Comparison of ENCODE assay signal across 18 cellular contexts in the genomic region with DNA sequence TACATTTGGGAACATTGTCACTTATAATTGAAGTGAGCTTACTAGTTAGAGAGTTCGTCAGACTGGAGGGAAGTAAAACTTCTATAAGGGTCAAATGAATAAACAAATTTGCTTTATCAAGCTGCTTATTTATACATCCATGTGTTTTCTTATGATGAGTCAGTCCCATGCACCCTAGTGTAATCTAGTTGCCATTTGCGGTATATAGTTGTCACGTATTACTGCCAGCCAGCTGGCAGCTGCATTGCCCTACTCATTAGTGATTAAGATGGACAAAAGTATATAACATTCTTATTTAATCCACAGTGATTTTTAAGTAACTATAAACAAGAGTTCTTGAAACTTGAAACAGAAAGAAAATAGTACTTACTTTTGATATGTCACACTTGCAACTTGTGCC.
DNase-seq lines count a peak whose midpoint lies in the region; ATAC-seq and TF ChIP-seq lines count a peak whose summit lies in the region.
"Had no signal": no experiment of that assay in that cellular context is flagged by ENCODE, and none has a peak within 500 bp of the region (broad histone marks: within the 10 kb centered on the region; RNA-seq: fewer than 3 reads in every experiment).

No MANE protein-coding gene starts in this region.

- no peak overlapping the region for H3K56ac ChIP-seq in IMR-90 (ENCODE audit: extremely low read depth, insufficient read depth, low read length)

- in situ Hi-C loops in IMR-90 (cut with MboI; ENCODE audit: low sequenced_read_pairs), result no loop called here

- no peak for TF ChIP-seq RAD21 in IMR-90 (IDR thresholded peaks at IDR 0.05; ENCODE audit: low read length)

- ATAC-seq in IMR-90 (ENCODE audit: low read depth), result peak; percentile 35; the same call in 1 of the 2 replicates
- ATAC-seq in GM21515 (IDR thresholded peaks at IDR 0.05; ENCODE audit: unreplicated experiment), result no peak
- ATAC-seq in T-helper 17 cell, result no peak
- no peak for ATAC-seq in GM18502 (IDR thresholded peaks at IDR 0.05; ENCODE audit: poor library complexity, unreplicated experiment)
- ATAC-seq: HCT116 had no signal

- H3K9ac ChIP-seq in IMR-90 (ENCODE audit: low read depth, low read length), result no peak overlapping the region
- no peak overlapping the region for H3K9ac ChIP-seq in fibroblast of lung (ENCODE audit: insufficient read depth, low read length)

- H3K9me3 ChIP-seq in IMR-90 (ENCODE audit: control insufficient read depth, insufficient read depth, low read length) (no peaks in the 10 kb centered on the region), WERI-Rb-1 (ENCODE audit: severe bottlenecking) (no peaks in the 10 kb centered on the region), fibroblast of lung (ENCODE audit: control insufficient read depth, insufficient read depth, low read depth, low read length) (no peaks in the 10 kb centered on the region), T-helper 17 cell (ENCODE audit: control insufficient read depth, low read length, poor library complexity, severe bottlenecking) (no peaks in the 10 kb centered on the region)

- H4K20me1 ChIP-seq in IMR-90 (ENCODE audit: insufficient read depth, low read length) (no peaks in the 10 kb centered on the region), fibroblast of lung (ENCODE audit: control insufficient read depth, extremely low read depth, insufficient read depth, low read length) (no peaks in the 10 kb centered on the region)

- H2AFZ ChIP-seq in IMR-90 (replicated peaks; ENCODE audit: low read length, poor library complexity) (no peak overlapping the region), fibroblast of lung (ENCODE audit: low read length) (no peak overlapping the region)

- no peaks in the 10 kb centered on the region for H3K9me1 ChIP-seq in IMR-90 (ENCODE audit: insufficient read depth, low read length)

- H2BK5ac ChIP-seq in IMR-90 (ENCODE audit: low read depth, low read length, poor library complexity, severe bottlenecking), result no peak overlapping the region

- H3K4me3 ChIP-seq in IMR-90 (ENCODE audit: insufficient read depth, low read depth, low read length), result no peak overlapping the region
- no peak overlapping the region for H3K4me3 ChIP-seq in WERI-Rb-1 (ENCODE audit: low read depth, low read length)
- H3K4me3 ChIP-seq in fibroblast of lung (replicated peaks in 1 of 4; ENCODE audit: control extremely low read depth in 1 of 4, insufficient read depth in 1 of 4, low read depth in 3 of 4, low read length in 4 of 4), result no peak overlapping the region

- H2BK15ac ChIP-seq in IMR-90 (ENCODE audit: low read depth, low read length), result no peak overlapping the region

- H3K4ac ChIP-seq in IMR-90 (ENCODE audit: low read depth, low read length), result no peak overlapping the region

- no TSS peak for BruUV-seq in IMR-90 (replicated peaks; lab: Mats Ljungman, UMichigan)

- H2AK5ac ChIP-seq in IMR-90 (ENCODE audit: low read depth, low read length), result no peak overlapping the region

- H3K27ac ChIP-seq in IMR-90 (ENCODE audit: insufficient read depth, low read length) (no peak overlapping the region), WERI-Rb-1 (peak overlapping the region; percentile 54), fibroblast of lung (ENCODE audit: insufficient read depth, low read length) (no peak overlapping the region)

- DNase-seq in H4 (ENCODE audit: low spot score) (peak; percentile 63), IMR-90 (peak; percentile 45), WERI-Rb-1 (no peak), fibroblast of lung (ENCODE audit: low read depth in 2 of 2) (peak; percentile 47 to 51), KG1 (lab: John Stamatoyannopoulos, UW) (no peak), T-helper 17 cell (no peak)
- DNase-seq: C1 segment of cervical spinal cord; Calu3; CD4-positive, alpha-beta memory T cell; COR-L47; DMS53; DMS79 treated with DMSO at 0.1 percent for 48 hours; GF-D8; GOT3; H9 had no signal

- H3K14ac ChIP-seq in IMR-90 (replicated peaks; ENCODE audit: low read depth, low read length), result no peak overlapping the region

- no peak overlapping the region for H4K5ac ChIP-seq in IMR-90 (ENCODE audit: low read depth, low read length)

- no peak overlapping the region for H2BK120ac ChIP-seq in IMR-90 (ENCODE audit: low read depth, low read length)

- TF ChIP-seq POLR2A in IMR-90 (IDR thresholded peaks at IDR 0.05; ENCODE audit: low read depth, low read length), result no peak

- no peaks in the 10 kb centered on the region; the same call in 1 of the 2 replicates for H3K4me1 ChIP-seq in IMR-90 (ENCODE audit: control insufficient read depth, insufficient read depth, low read length)
- H3K4me1 ChIP-seq in fibroblast of lung (ENCODE audit: control insufficient read depth, extremely low read depth, insufficient read depth, low read length), result no peaks in the 10 kb centered on the region

- no peaks in the 10 kb centered on the region for H3K79me2 ChIP-seq in fibroblast of lung (ENCODE audit: control insufficient read depth, insufficient read depth, low read length)

- H4K8ac ChIP-seq in IMR-90 (ENCODE audit: low read depth in 2 of 2, low read length in 2 of 2), result no peak overlapping the region

- intact Hi-C loops in IMR-90 (cut with micrococcal nuclease), result loop anchor here (10.0 kb wide), 1 partner anchor 116 kb away; no protein-coding TSS in a partner anchor

- H3K36me3 ChIP-seq in IMR-90 (ENCODE audit: control insufficient read depth, insufficient read depth, low read length) (no peaks in the 10 kb centered on the region), WERI-Rb-1 (peaks cover 2% of the 10 kb centered on the region; the same call in 1 of the 2 replicates), fibroblast of lung (ENCODE audit: control insufficient read depth, insufficient read depth, low read length) (no peaks in the 10 kb centered on the region)

- H3K27me3 ChIP-seq in IMR-90 (ENCODE audit: control insufficient read depth, insufficient read depth, low read length), result no peaks in the 10 kb centered on the region
- no peaks in the 10 kb centered on the region for H3K27me3 ChIP-seq in WERI-Rb-1 (ENCODE audit: insufficient read depth, low read depth, severe bottlenecking)
- no peaks in the 10 kb centered on the region for H3K27me3 ChIP-seq in fibroblast of lung (ENCODE audit: control insufficient read depth, insufficient read depth, low read length)

- H3K79me1 ChIP-seq in IMR-90 (ENCODE audit: low read depth in 1 of 2, low read length in 2 of 2), result no peaks in the 10 kb centered on the region

- H2BK20ac ChIP-seq in IMR-90 (ENCODE audit: low read depth, low read length), result no peak overlapping the region

- no peaks in the 10 kb centered on the region for H3K27me3 Mint-ChIP-seq in T-helper 17 cell
- H3K27me3 Mint-ChIP-seq: CD4-positive, alpha-beta memory T cell had no signal

- H3K27ac Mint-ChIP-seq in T-helper 17 cell, result no peak overlapping the region
- H3K27ac Mint-ChIP-seq: CD4-positive, alpha-beta memory T cell; H9 had no signal

- CTCF ChIA-PET in IMR-90 (lab: Yijun Ruan, JAX), result no interaction called here

- no CpG with 5 or more reads among the region's 3 CpGs for WGBS in IMR-90 (ENCODE audit: extremely low coverage in 2 of 2, insufficient read length in 1 of 2), 2 experiments

- H3K18ac ChIP-seq in IMR-90 (ENCODE audit: low read depth, low read length), result no peak overlapping the region

- no peak for TF ChIP-seq CTCF in IMR-90 (conservative IDR thresholded peaks at IDR 0.05; ENCODE audit: low read depth, low read length)
- no peak for TF ChIP-seq CTCF in WERI-Rb-1 (IDR thresholded peaks at IDR 0.05; ENCODE audit: low read depth, low read length)
- TF ChIP-seq CTCF in fibroblast of lung (conservative IDR thresholded peaks at IDR 0.05 in 1 of 2, IDR thresholded peaks at IDR 0.05 in 1 of 2; ENCODE audit: low read depth in 1 of 2, low read length in 2 of 2), result no peak

- no peaks in the 10 kb centered on the region for H3K4me1 Mint-ChIP-seq in T-helper 17 cell
- H3K4me1 Mint-ChIP-seq: CD4-positive, alpha-beta memory T cell had no signal

- H3K23ac ChIP-seq in IMR-90 (ENCODE audit: low read depth, low read length), result no peak overlapping the region

- H4K91ac ChIP-seq in IMR-90 (ENCODE audit: insufficient read depth, low read depth, low read length), result no peak overlapping the region

- dilution Hi-C loops in IMR-90 (cut with HindIII; ENCODE audit: low sequenced_read_pairs, unreplicated experiment), result no loop called here

- no peak overlapping the region for H3K4me2 ChIP-seq in IMR-90 (ENCODE audit: low read depth, low read length)
- no peak overlapping the region for H3K4me2 ChIP-seq in fibroblast of lung (ENCODE audit: extremely low read depth, insufficient read depth, low read length)

- POLR2A ChIA-PET in IMR-90 (lab: Charles Lee; ENCODE audit: unreplicated experiment), result no interaction called here

- no peak overlapping the region for H3K4me3 Mint-ChIP-seq in T-helper 17 cell
- H3K4me3 Mint-ChIP-seq: CD4-positive, alpha-beta memory T cell; H9 had no signal

- no peaks in the 10 kb centered on the region for H3K36me3 Mint-ChIP-seq in T-helper 17 cell (ENCODE audit: low read depth)
- H3K36me3 Mint-ChIP-seq: CD4-positive, alpha-beta memory T cell had no signal

- H2AK9ac ChIP-seq in IMR-90 (replicated peaks; ENCODE audit: low read depth, low read length, poor library complexity), result no peak overlapping the region

TF ChIP-seq in IMR-90, 13 proteins besides CTCF, POLR2A, EP300 and RAD21:
- TF ChIP-seq CEBPB (IDR thresholded peaks at IDR 0.05; ENCODE audit: low read depth, low read length) (no peak), CHD1 (IDR thresholded peaks at IDR 0.05; ENCODE audit: low read depth, low read length) (no peak), BHLHE40 (IDR thresholded peaks at IDR 0.05; ENCODE audit: low read depth, low read length) (no peak), SMC3 (IDR thresholded peaks at IDR 0.05; ENCODE audit: low read depth, low read length) (no peak), RCOR1 (IDR thresholded peaks at IDR 0.05; ENCODE audit: insufficient replicate concordance, low read length) (no peak), MAFK (IDR thresholded peaks at IDR 0.05; ENCODE audit: low read depth, low read length) (no peak), FOS (IDR thresholded peaks at IDR 0.05; ENCODE audit: low read depth, low read length) (no peak), NFE2L2 (IDR thresholded peaks at IDR 0.05; ENCODE audit: low read depth, low read length) (no peak)

Comparison
In these comparisons a context has a peak if more than half of its experiments do, and no peak if none do; other contexts are left out.
1. DNase-seq: peak in H4 (single experiment), IMR-90 (single experiment) and fibroblast of lung (2 of 2); none in WERI-Rb-1 (single experiment), KG1 (single experiment) and T-helper 17 cell (0 of 3).